21 cellular contexts compared by ENCODE assay signal in the genomic region with DNA sequence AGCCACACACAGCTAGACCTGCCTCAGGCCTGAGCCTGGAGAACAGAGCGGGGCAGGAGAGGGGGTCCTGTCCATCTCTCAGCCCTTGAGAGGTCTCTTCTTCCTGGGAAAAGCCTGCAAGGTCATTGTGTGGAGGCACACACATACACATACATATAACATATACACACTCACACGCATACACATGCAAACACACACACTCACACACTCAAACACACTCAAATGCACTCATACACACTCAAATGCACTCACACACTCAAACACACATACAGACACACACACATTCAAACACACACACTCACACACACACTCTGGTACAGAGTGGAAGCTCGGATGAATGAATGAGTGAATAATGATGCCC. TPM values are rescaled to one million over a fixed set of nuclear protein-coding genes. Genes with fewer than 3 reads are reported as not detected.
DNase-seq lines count a peak whose midpoint lies in the region; ATAC-seq, FAIRE-seq and TF ChIP-seq lines count a peak whose summit lies in the region.
"Had no signal": no experiment of that assay in that cellular context is flagged by ENCODE, and none has a peak within 500 bp of the region (broad histone marks: within the 10 kb centered on the region; RNA-seq: fewer than 3 reads in every experiment).

No MANE protein-coding gene starts in this region.

- no peak overlapping the region for H3K4ac ChIP-seq in H1 (replicated peaks; ENCODE audit: insufficient read length, low read depth, low read length)

- no peaks in the 10 kb centered on the region for H3K36me3 ChIP-seq in H1 (ENCODE audit: control insufficient read depth in 2 of 4, insufficient read depth in 4 of 4, low read length in 3 of 4)
- no peaks in the 10 kb centered on the region for H3K36me3 ChIP-seq in mucosa of stomach (ENCODE audit: control insufficient read depth, insufficient read depth, low read length)
- H3K36me3 ChIP-seq in body of pancreas (replicated peaks in 1 of 2; ENCODE audit: insufficient read depth in 1 of 2, low read depth in 2 of 2) = no peaks in the 10 kb centered on the region

- no peaks in the 10 kb centered on the region for H3K23me2 ChIP-seq in H1 (ENCODE audit: low read depth, low read length)

- H3K27ac ChIP-seq in H1 (ENCODE audit: low read depth, low read length) = no peak overlapping the region
- no peak overlapping the region for H3K27ac ChIP-seq in body of pancreas
- H3K27ac ChIP-seq: PC-9 had no signal

- FAIRE-seq in H1 (lab: Jason Lieb, UNC) (no peak), urothelium cell line (lab: Jason Lieb, UNC) (peak; percentile 70)
- FAIRE-seq: G401.6, GM12892 had no signal

- H2AK5ac ChIP-seq in H1 (ENCODE audit: low read depth, low read length) = no peak overlapping the region

- H2BK20ac ChIP-seq in H1 (ENCODE audit: low read length) = 0 out of 2 replicates have a peak overlapping the region, but pooled peaks have one; percentile 41

- no peak overlapping the region; the same call in 1 of the 2 replicates for H4K8ac ChIP-seq in H1 (ENCODE audit: extremely low read depth, insufficient read depth, low read length)

- WGBS in H1 (ENCODE audit: extremely low coverage in 1 of 2, insufficient coverage in 1 of 2, insufficient read length in 1 of 2, insufficient replicate concordance in 2 of 2, low coverage in 1 of 2, low lambda C conversion rate in 2 of 2, missing lambda C conversion rate in 1 of 2), 2 experiments = 80% methylated on average over 3 of the region's 3 CpGs; no CpG with 5 or more reads in 1 of the 2 experiments
- 78 to 86% methylated on average over 2 to 3 of the region's 3 CpGs for WGBS in body of pancreas, 2 donors

- peaks cover 0 to 11% of the 10 kb centered on the region in 2 donors for H3K4me1 Mint-ChIP-seq in natural killer cell treated with Interleukin-12 subunit alpha and Interleukin-12 subunit beta and Interleukin-15 and Interleukin-18, amount 100 ng/mL, for 72 hours (ENCODE audit: low read depth in 2 of 2)
- peaks cover 11 to 13% of the 10 kb centered on the region in 2 donors for H3K4me1 Mint-ChIP-seq in natural killer cell

- H3K23ac ChIP-seq in H1 (ENCODE audit: insufficient read length) = no peak overlapping the region

- H2AFZ ChIP-seq in H1 (ENCODE audit: low read length) = no peak overlapping the region
- H2AFZ ChIP-seq: PC-9 had no signal

- peaks cover 0 to 3% (median under 1%) of the 10 kb centered on the region in 4 experiments; a peak in 4 of 7 replicates for H3K4me1 ChIP-seq in H1 (replicated peaks in 1 of 4; ENCODE audit: control insufficient read depth in 3 of 4, insufficient read depth in 4 of 4, low read length in 3 of 4)
- peaks cover 22% of the 10 kb centered on the region for H3K4me1 ChIP-seq in mucosa of stomach (ENCODE audit: control insufficient read depth, insufficient read depth, low read length)
- no peaks in the 10 kb centered on the region for H3K4me1 ChIP-seq in body of pancreas

- no peak overlapping the region for H3K27ac Mint-ChIP-seq in natural killer cell treated with Interleukin-12 subunit alpha and Interleukin-12 subunit beta and Interleukin-15 and Interleukin-18, amount 100 ng/mL, for 72 hours
- no peak overlapping the region for H3K27ac Mint-ChIP-seq in natural killer cell
- H3K27ac Mint-ChIP-seq: HFFc6 had no signal

- TF ChIP-seq POLR2A in H1 (IDR thresholded peaks at IDR 0.05; ENCODE audit: control extremely low read depth in 1 of 2, low read depth in 2 of 2, low read length in 2 of 2) = no peak
- TF ChIP-seq POLR2A in body of pancreas (IDR thresholded peaks at IDR 0.05) = no peak

- intact Hi-C loops in natural killer cell (cut with micrococcal nuclease) = no loop called here
- intact Hi-C loops in body of pancreas (cut with DNase I) = no loop called here

- no peak overlapping the region for H3K18ac ChIP-seq in H1 (ENCODE audit: extremely low read depth, low read length)

- H3K79me1 ChIP-seq in H1 (ENCODE audit: low read depth, low read length) = no peaks in the 10 kb centered on the region

- no peaks in the 10 kb centered on the region for H3K79me2 ChIP-seq in H1 (ENCODE audit: control insufficient read depth in 1 of 2, insufficient read depth in 2 of 2, low read length in 2 of 2)

- no peak for TF ChIP-seq RAD21 in H1 (IDR thresholded peaks at IDR 0.05 in 1 of 2, conservative IDR thresholded peaks at IDR 0.05 in 1 of 2; ENCODE audit: low read depth in 2 of 2, low read length in 2 of 2)

- H3K56ac ChIP-seq in H1 (replicated peaks; ENCODE audit: insufficient read length, low read depth, low read length) = peak overlapping the region; percentile 82

- no peak for TF ChIP-seq EP300 in H1 (IDR thresholded peaks at IDR 0.05; ENCODE audit: borderline replicate concordance in 1 of 2, low read depth in 2 of 2, low read length in 2 of 2)

- H3K9ac ChIP-seq in H1 (replicated peaks in 1 of 4; ENCODE audit: extremely low read depth in 1 of 4, low read depth in 3 of 4, low read length in 3 of 4) (no peak overlapping the region), mucosa of stomach (ENCODE audit: low read length) (peak overlapping the region; percentile 3)
- H3K9ac ChIP-seq: SK-N-SH had no signal

- TF ChIP-seq CTCF in natural killer cell (IDR thresholded peaks at IDR 0.05) = no peak
- no peak for TF ChIP-seq CTCF in H1 (IDR thresholded peaks at IDR 0.05; ENCODE audit: control extremely low read depth in 1 of 3, insufficient read depth in 1 of 3, low read depth in 1 of 3, low read length in 3 of 3)
- no peak for TF ChIP-seq CTCF in body of pancreas (IDR thresholded peaks at IDR 0.05)

- H3K27me3 Mint-ChIP-seq in natural killer cell treated with Interleukin-12 subunit alpha and Interleukin-12 subunit beta and Interleukin-15 and Interleukin-18, amount 100 ng/mL, for 72 hours = no peaks in the 10 kb centered on the region
- H3K27me3 Mint-ChIP-seq in natural killer cell (ENCODE audit: low read depth in 2 of 2) = no peaks in the 10 kb centered on the region

- H4K5ac ChIP-seq in H1 (ENCODE audit: insufficient read length, low read depth, low read length) = no peak overlapping the region

- no peak overlapping the region for H3K14ac ChIP-seq in H1 (ENCODE audit: insufficient read length)

- no peak for DNase-seq in natural killer cell treated with Interleukin-12 subunit alpha and Interleukin-12 subunit beta and Interleukin-15 and Interleukin-18, amount 100 ng/mL, for 72 hours (ENCODE audit: low spot score)
- no peak for DNase-seq in natural killer cell
- no peak for DNase-seq in H1 (ENCODE audit: low read depth in 1 of 2, low spot score in 2 of 2)
- DNase-seq in urothelium cell line (ENCODE audit: low spot score) = no peak
- DNase-seq in NCI-H1436 (lab: John Stamatoyannopoulos, UW) = no peak
- no peak for DNase-seq in retina
- DNase-seq in body of pancreas = no peak
- DNase-seq: DND-41, GOT3, HFFc6, NCI-H1105 treated with DMSO at 0.1 percent for 48 hours, NCI-H187, NCI-H2171 treated with DMSO at 0.1 percent for 48 hours, NCI-H446 treated with DMSO at 0.1 percent for 48 hours, PC-9, SK-N-SH had no signal

- H3K9me3 ChIP-seq in H1 (ENCODE audit: insufficient read depth in 2 of 2, low read depth in 1 of 2, low read length in 1 of 2) = no peaks in the 10 kb centered on the region
- H3K9me3 ChIP-seq in mucosa of stomach (ENCODE audit: control insufficient read depth, low read length) = no peaks in the 10 kb centered on the region
- H3K9me3 ChIP-seq in body of pancreas = no peaks in the 10 kb centered on the region
- H3K9me3 ChIP-seq: SK-N-SH had no signal

- H3K27me3 ChIP-seq in H1 (replicated peaks in 1 of 4; ENCODE audit: control insufficient read depth in 3 of 4, extremely low read depth in 1 of 4, insufficient read depth in 3 of 4, low read length in 3 of 4) = no peaks in the 10 kb centered on the region; a peak in 1 of 7 replicates
- no peaks in the 10 kb centered on the region for H3K27me3 ChIP-seq in mucosa of stomach (ENCODE audit: control insufficient read depth, insufficient read depth, low read length)
- no peaks in the 10 kb centered on the region for H3K27me3 ChIP-seq in body of pancreas

- H2BK15ac ChIP-seq in H1 (ENCODE audit: low read length) = no peak overlapping the region

- no peak overlapping the region for H2BK120ac ChIP-seq in H1 (replicated peaks; ENCODE audit: low read depth, low read length)

- H3K4me3 Mint-ChIP-seq in natural killer cell treated with Interleukin-12 subunit alpha and Interleukin-12 subunit beta and Interleukin-15 and Interleukin-18, amount 100 ng/mL, for 72 hours = peak overlapping the region; percentile 0
- no peak overlapping the region for H3K4me3 Mint-ChIP-seq in natural killer cell
- H3K4me3 Mint-ChIP-seq: HFFc6 had no signal

- H2BK5ac ChIP-seq in H1 (ENCODE audit: low read depth, low read length) = no peak overlapping the region

- no peaks in the 10 kb centered on the region for H4K20me1 ChIP-seq in H1 (replicated peaks in 1 of 2; ENCODE audit: control insufficient read depth in 1 of 2, insufficient read depth in 2 of 2, low read length in 2 of 2)

- peak overlapping the region; percentile 40 for H4K91ac ChIP-seq in H1 (replicated peaks; ENCODE audit: insufficient read length, low read length)

- CTCF ChIA-PET in H1 (lab: Charles Lee; ENCODE audit: partially characterized antibody) = interaction anchor here (1.1 to 2.6 kb wide), 4 partner anchors 8 to 74 kb away, joined by 3 to 13 read pairs (median 4); no protein-coding TSS in a partner anchor

- H3K36me3 Mint-ChIP-seq in natural killer cell treated with Interleukin-12 subunit alpha and Interleukin-12 subunit beta and Interleukin-15 and Interleukin-18, amount 100 ng/mL, for 72 hours = no peaks in the 10 kb centered on the region
- H3K36me3 Mint-ChIP-seq in natural killer cell = no peaks in the 10 kb centered on the region

- ATAC-seq in natural killer cell treated with Interleukin-12 subunit alpha and Interleukin-12 subunit beta and Interleukin-15 and Interleukin-18, amount 100 ng/mL, for 72 hours = no peak
- no peak for ATAC-seq in natural killer cell
- no peak for ATAC-seq in body of pancreas
- ATAC-seq: Right ventricle myocardium inferior had no signal

- H3K4me3 ChIP-seq in H1 (ENCODE audit: extremely low read depth in 1 of 4, insufficient read depth in 2 of 4, low read depth in 3 of 4, low read length in 4 of 4) (no peak overlapping the region), mucosa of stomach (ENCODE audit: low read length) (no peak overlapping the region), body of pancreas (no peak overlapping the region)
- H3K4me3 ChIP-seq: PC-9 had no signal

- POLR2A ChIA-PET in H1 (lab: Charles Lee; ENCODE audit: partially characterized antibody) = interaction anchor here (0.6 to 1.8 kb wide), 2 partner anchors 8 to 10 kb away, joined by 3 to 4 read pairs; no protein-coding TSS in a partner anchor

- no peak overlapping the region for H3K4me2 ChIP-seq in H1 (ENCODE audit: insufficient read depth in 1 of 2, low read depth in 2 of 2, low read length in 2 of 2)
- H3K4me2 ChIP-seq: PC-9, SK-N-SH had no signal

- H2BK12ac ChIP-seq in H1 (ENCODE audit: low read depth, low read length) = no peak overlapping the region

- no peaks in the 10 kb centered on the region for H3K9me3 Mint-ChIP-seq in natural killer cell treated with Interleukin-12 subunit alpha and Interleukin-12 subunit beta and Interleukin-15 and Interleukin-18, amount 100 ng/mL, for 72 hours
- H3K9me3 Mint-ChIP-seq in natural killer cell = no peaks in the 10 kb centered on the region
- H3K9me3 Mint-ChIP-seq: HFFc6 had no signal

RNA-seq across cellular contexts. Expression of gene TLDC2, which starts 0.5 kb away (rescaled TPM):
- total RNA-seq in natural killer cell treated with Interleukin-12 subunit alpha and Interleukin-12 subunit beta and Interleukin-15 and Interleukin-18, amount 100 ng/mL, for 72 hours = under 1 TPM in 1 of 2 donors, not detected in 1; 0.39 TPM
- total RNA-seq in natural killer cell (1 to 10 TPM in 1 of 3 donors, not detected in 2; 1.4 TPM), body of pancreas (not detected)
- total RNA-seq in H1 (2021; fragmentation: NEBNext Ultra II Directional; extraction: Animal tissue kit (Norgen Biotek cat#: 25700)) = 0.23 and 0.34 TPM in 2 replicates
- polyA plus RNA-seq in H1 (2011; rRNA removed) = 0.20 and 0.29 TPM in 2 replicates
- polyA plus RNA-seq in H1 (2011; cell fraction: cytosol; rRNA removed) = 0.25 TPM
- 0.17 TPM for polyA plus RNA-seq in H1 (2011; cell fraction: nucleus; rRNA removed)
- 0.42 to 0.85 TPM (median 0.63 TPM) in 4 replicates for polyA plus RNA-seq in H1 (2012, experiment 1 of 2)
- polyA plus RNA-seq in H1 (2012, experiment 2 of 2) = 0.37 TPM
- 0.06 TPM for polyA plus RNA-seq in H1 (2013, experiment 1 of 2)
- 0.13 TPM for polyA plus RNA-seq in H1 (2013, experiment 2 of 2)
- polyA minus RNA-seq in H1 (2011; rRNA and poly(A)+ RNA removed) = 0.20 TPM in 1 of 2 replicates, not detected in the other
- not detected for polyA minus RNA-seq in H1 (2011; cell fraction: cytosol; rRNA and poly(A)+ RNA removed)
- polyA minus RNA-seq in H1 (2011; cell fraction: nucleus; rRNA and poly(A)+ RNA removed) = 0.60 TPM
- total RNA-seq: A172, PC-9, Right ventricle myocardium inferior had no signal
